In the genomic region with DNA sequence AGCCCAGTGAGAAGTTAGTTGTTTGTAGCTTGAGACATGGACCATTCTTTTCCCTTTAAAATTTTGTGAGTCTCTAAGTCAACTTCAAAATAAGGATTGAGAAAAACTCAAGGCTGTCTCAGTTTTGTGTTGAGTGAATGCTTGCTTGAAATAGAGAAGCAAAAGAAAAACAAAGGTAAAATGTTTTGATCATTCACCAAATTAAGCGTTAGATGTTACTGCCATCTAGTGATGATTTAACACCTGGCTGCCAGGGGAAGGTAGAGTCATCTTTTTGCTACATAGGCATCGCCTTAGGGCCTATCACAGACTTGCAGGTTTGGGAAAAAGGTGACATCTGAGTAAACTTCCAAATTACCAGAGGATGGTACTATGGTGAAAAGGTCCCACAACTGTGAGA, we compare ENCODE assay signal across 11 cellular contexts.
A peak's percentile ranks its signal among the peaks of the same experiment; 100 is the strongest.
DNase-seq lines count a peak whose midpoint lies in the region; ATAC-seq and TF ChIP-seq lines count a peak whose summit lies in the region.
"Had no signal": no experiment of that assay in that cellular context is flagged by ENCODE, and none has a peak within 500 bp of the region (broad histone marks: within the 10 kb centered on the region; RNA-seq: fewer than 3 reads in every experiment).

No MANE protein-coding gene starts in this region.

- no peaks in the 10 kb centered on the region for H3F3A ChIP-seq in OCI-LY1 (ENCODE audit: insufficient read depth, low read length)

- H3K4me1 ChIP-seq in OCI-LY1 (ENCODE audit: insufficient read depth, low read length, severe bottlenecking) (no peaks in the 10 kb centered on the region), foreskin keratinocyte (no peaks in the 10 kb centered on the region)

- DNase-seq in GM13977 (ENCODE audit: low spot score) (no peak), foreskin keratinocyte (peak in 1 of 2 donors; percentile 19), HuH-7 (ENCODE audit: low spot score) (no peak)
- DNase-seq in stimulated activated CD4-positive, alpha-beta T cell treated with anti-CD3 and anti-CD28 coated beads, Interleukin-4, amount 100 ng/mL, for 24 hours, result no peak
- DNase-seq: activated naive CD8-positive, alpha-beta T cell treated with anti-CD3 and anti-CD28 coated beads, Interleukin-2, amount 50 U/mL, for 24 hours; naive B cell had no signal

- no peaks in the 10 kb centered on the region for H3K79me2 ChIP-seq in OCI-LY1 (ENCODE audit: insufficient read depth, low read length)

- ATAC-seq in foreskin keratinocyte (peak; percentile 24), GM21381 (IDR thresholded peaks at IDR 0.05; ENCODE audit: unreplicated experiment) (no peak), GM18520 (IDR thresholded peaks at IDR 0.05; ENCODE audit: unreplicated experiment) (no peak)
- ATAC-seq: activated CD4-positive, CD25-positive, alpha-beta regulatory T cell treated with anti-CD3 and anti-CD28 coated beads, Interleukin-2, amount 50 U/mL, for 24 hours; activated naive CD8-positive, alpha-beta T cell treated with anti-CD3 and anti-CD28 coated beads, Interleukin-2, amount 50 U/mL, for 24 hours had no signal

- no peaks in the 10 kb centered on the region for H3K9me2 ChIP-seq in OCI-LY1 (ENCODE audit: low read depth, low read length)

- TF ChIP-seq CTCF in C4-2B (conservative IDR thresholded peaks at IDR 0.05) (peak; percentile 72), GM13977 (IDR thresholded peaks at IDR 0.05; ENCODE audit: extremely low read depth, insufficient read depth, missing control alignments) (peak; percentile 37), OCI-LY1 (IDR thresholded peaks at IDR 0.05; ENCODE audit: low read length) (peak; percentile 41; the same call in 1 of the 2 replicates), foreskin keratinocyte (conservative IDR thresholded peaks at IDR 0.05) (peak; percentile 59)

- no peak overlapping the region for H3K9ac ChIP-seq in OCI-LY1 (ENCODE audit: low read length)

- H4K20me1 ChIP-seq in OCI-LY1 (ENCODE audit: insufficient read depth, low read length), result no peaks in the 10 kb centered on the region

- no peak overlapping the region for H2AFZ ChIP-seq in OCI-LY1 (ENCODE audit: low read length)

- H3K4me3 ChIP-seq in OCI-LY1 (ENCODE audit: low read depth, low read length, poor library complexity, severe bottlenecking), result no peak overlapping the region

- H3K27me3 ChIP-seq in OCI-LY1 (ENCODE audit: insufficient read depth, low read length) (no peaks in the 10 kb centered on the region), foreskin keratinocyte (no peaks in the 10 kb centered on the region)

- no peaks in the 10 kb centered on the region for H3K36me3 ChIP-seq in OCI-LY1 (ENCODE audit: insufficient read depth, low read length)

- in situ Hi-C loops in GM13977 (cut with MboI; ENCODE audit: low pct_unique_long_range_greater_than_20kb, low sequenced_read_pairs, unreplicated experiment), result no loop called here

- no peak overlapping the region for H3K4me2 ChIP-seq in OCI-LY1 (ENCODE audit: low read length)

- no peaks in the 10 kb centered on the region for H3K9me3 ChIP-seq in OCI-LY1 (ENCODE audit: low read length)

- H3K27ac ChIP-seq in C4-2B (no peak overlapping the region), OCI-LY1 (ENCODE audit: low read depth, low read length, poor library complexity, severe bottlenecking) (no peak overlapping the region), foreskin keratinocyte (no peak overlapping the region)
